18 cellular contexts compared by ENCODE assay signal in genomic region chr2:173989886-173990744, GRCh38. TPM values are rescaled to one million over a fixed set of nuclear protein-coding genes. Genes with fewer than 3 reads are reported as not detected.
A peak's percentile ranks its signal among the peaks of the same experiment; 100 is the strongest.
DNase-seq lines count a peak whose midpoint lies in the region; ATAC-seq, FAIRE-seq and TF ChIP-seq lines count a peak whose summit lies in the region.
"Had no signal": no experiment of that assay in that cellular context is flagged by ENCODE, and none has a peak within 500 bp of the region (broad histone marks: within the 10 kb centered on the region; RNA-seq: fewer than 3 reads in every experiment).

No MANE protein-coding gene starts in this region.

- no peak overlapping the region for H3K9ac ChIP-seq in endodermal cell (ENCODE audit: extremely low read depth, low read length, poor library complexity, severe bottlenecking)

- TF ChIP-seq CTCF in ascending aorta (IDR thresholded peaks at IDR 0.05) (no peak), lung (IDR thresholded peaks at IDR 0.05; ENCODE audit: control extremely low read depth, extremely low read depth) (no peak), endodermal cell (conservative IDR thresholded peaks at IDR 0.05) (no peak), A673 (conservative IDR thresholded peaks at IDR 0.05; ENCODE audit: low read depth, low read length) (no peak)

- H3K4me3 Mint-ChIP-seq in endodermal cell = no peak overlapping the region
- H3K4me3 Mint-ChIP-seq: activated CD8-positive, alpha-beta memory T cell treated with anti-CD3 and anti-CD28 coated beads, Interleukin-2, amount 10 ng/mL, durations not matched to agents 7 days and 5 days; activated naive CD8-positive, alpha-beta T cell treated with anti-CD3 and anti-CD28 coated beads, Interleukin-2, amount 50 U/mL, for 24 hours had no signal

- H3K9me3 ChIP-seq in ascending aorta (no peaks in the 10 kb centered on the region), lung (ENCODE audit: control insufficient read depth in 2 of 2, insufficient read depth in 1 of 2, low read length in 1 of 2) (no peaks in the 10 kb centered on the region), aorta (ENCODE audit: control insufficient read depth, low read length) (no peaks in the 10 kb centered on the region), endodermal cell (ENCODE audit: control insufficient read depth, low read length) (no peaks in the 10 kb centered on the region), A673 (ENCODE audit: low read depth, low read length, poor library complexity, severe bottlenecking) (no peaks in the 10 kb centered on the region), small intestine (ENCODE audit: control insufficient read depth, low read depth) (no peaks in the 10 kb centered on the region)
- H3K9me3 ChIP-seq: tibial nerve had no signal

- 66 to 84% methylated on average over 10 of the region's 10 CpGs for WGBS in lung, 2 donors
- 5 to 10% methylated on average over 10 of the region's 10 CpGs for WGBS in aorta, 2 donors
- WGBS in endodermal cell (ENCODE audit: insufficient coverage in 1 of 2, insufficient read length in 1 of 2), 2 experiments = 90 to 93% methylated on average over 5 to 10 of the region's 10 CpGs
- 60 to 87% (median 85%) methylated on average over 10 of the region's 10 CpGs for WGBS in small intestine, 3 donors

- peaks cover 2% of the 10 kb centered on the region for H3K27me3 Mint-ChIP-seq in endodermal cell (ENCODE audit: insufficient read depth)

- H3K4me1 ChIP-seq in ascending aorta = peaks cover 18 to 70% of the 10 kb centered on the region in 2 donors
- peaks cover 7 to 8% of the 10 kb centered on the region in 2 donors for H3K4me1 ChIP-seq in lung (ENCODE audit: control insufficient read depth in 2 of 2, insufficient read depth in 2 of 2, low read length in 2 of 2)
- H3K4me1 ChIP-seq in aorta (ENCODE audit: control insufficient read depth in 1 of 2, insufficient read depth in 2 of 2, low read length in 2 of 2) = peaks cover 4 to 20% of the 10 kb centered on the region in 2 donors
- H3K4me1 ChIP-seq in endodermal cell (ENCODE audit: control insufficient read depth, insufficient read depth, low read length) = peaks cover 5% of the 10 kb centered on the region
- no peaks in the 10 kb centered on the region for H3K4me1 ChIP-seq in A673 (ENCODE audit: insufficient read depth, low read length, poor library complexity, severe bottlenecking)
- peaks cover 4 to 11% of the 10 kb centered on the region in 2 donors for H3K4me1 ChIP-seq in small intestine (ENCODE audit: control insufficient read depth in 2 of 2, insufficient read depth in 1 of 2, low read depth in 1 of 2, low read length in 1 of 2)

- CTCF ChIA-PET in A673 (lab: Charles Lee) = no interaction called here

- FAIRE-seq in small intestine (lab: Jason Lieb, UNC) = no peak
- FAIRE-seq: frontal cortex had no signal

- DNase-seq in Right ventricle myocardium inferior (ENCODE audit: missing footprints) = peak; percentile 63
- DNase-seq in cardiac septum (ENCODE audit: low spot score) = no peak
- DNase-seq in ascending aorta (ENCODE audit: low spot score in 2 of 2) = no peak
- no peak for DNase-seq in lung (ENCODE audit: low spot score)
- DNase-seq in aorta = no peak
- no peak for DNase-seq in endodermal cell
- no peak for DNase-seq in A673 (ENCODE audit: low spot score)
- no peak for DNase-seq in small intestine
- DNase-seq: 8988T; activated CD8-positive, alpha-beta memory T cell treated with anti-CD3 and anti-CD28 coated beads, Interleukin-2, amount 10 ng/mL, durations not matched to agents 7 days and 5 days; activated naive CD8-positive, alpha-beta T cell treated with anti-CD3 and anti-CD28 coated beads, Interleukin-2, amount 50 U/mL, for 24 hours; dorsolateral prefrontal cortex; GOT3; islet precursor cell; NCI-H1436 treated with DMSO at 0.1 percent for 48 hours; NCI-H524 had no signal

- H3K4me1 Mint-ChIP-seq in endodermal cell = peaks cover 2% of the 10 kb centered on the region
- H3K4me1 Mint-ChIP-seq: activated CD8-positive, alpha-beta memory T cell treated with anti-CD3 and anti-CD28 coated beads, Interleukin-2, amount 10 ng/mL, durations not matched to agents 7 days and 5 days; activated naive CD8-positive, alpha-beta T cell treated with anti-CD3 and anti-CD28 coated beads, Interleukin-2, amount 50 U/mL, for 24 hours had no signal

- H3K36me3 Mint-ChIP-seq in endodermal cell (ENCODE audit: low read depth) = no peaks in the 10 kb centered on the region
- H3K36me3 Mint-ChIP-seq: activated CD8-positive, alpha-beta memory T cell treated with anti-CD3 and anti-CD28 coated beads, Interleukin-2, amount 10 ng/mL, durations not matched to agents 7 days and 5 days had no signal

- H3K27me3 ChIP-seq in ascending aorta (no peaks in the 10 kb centered on the region), lung (ENCODE audit: control insufficient read depth, insufficient read depth) (no peaks in the 10 kb centered on the region), aorta (ENCODE audit: control insufficient read depth in 1 of 2, insufficient read depth in 2 of 2, low read length in 1 of 2) (no peaks in the 10 kb centered on the region), endodermal cell (ENCODE audit: control insufficient read depth, insufficient read depth, low read length, poor library complexity, severe bottlenecking) (no peaks in the 10 kb centered on the region), A673 (replicated peaks; ENCODE audit: insufficient read depth, low read depth, low read length, poor library complexity) (no peaks in the 10 kb centered on the region), small intestine (ENCODE audit: control insufficient read depth in 2 of 2, insufficient read depth in 2 of 2, low read length in 2 of 2) (no peaks in the 10 kb centered on the region)
- H3K27me3 ChIP-seq: tibial nerve had no signal

- H3K36me3 ChIP-seq in ascending aorta (no peaks in the 10 kb centered on the region), lung (ENCODE audit: control insufficient read depth in 2 of 2, insufficient read depth in 2 of 2, low read length in 2 of 2) (no peaks in the 10 kb centered on the region), aorta (ENCODE audit: control insufficient read depth in 1 of 2, insufficient read depth in 2 of 2, low read length in 1 of 2) (no peaks in the 10 kb centered on the region), endodermal cell (ENCODE audit: control insufficient read depth, insufficient read depth, low read length) (no peaks in the 10 kb centered on the region), A673 (ENCODE audit: insufficient read depth, low read length, poor library complexity, severe bottlenecking) (no peaks in the 10 kb centered on the region), small intestine (ENCODE audit: control insufficient read depth in 2 of 2, insufficient read depth in 2 of 2, low read length in 2 of 2) (no peaks in the 10 kb centered on the region)
- H3K36me3 ChIP-seq: tibial nerve had no signal

- POLR2A ChIA-PET in A673 (lab: Charles Lee; ENCODE audit: low non-redundant PET) = no interaction called here

- no peak overlapping the region for H3K27ac Mint-ChIP-seq in endodermal cell
- H3K27ac Mint-ChIP-seq: activated CD8-positive, alpha-beta memory T cell treated with anti-CD3 and anti-CD28 coated beads, Interleukin-2, amount 10 ng/mL, durations not matched to agents 7 days and 5 days; activated naive CD8-positive, alpha-beta T cell treated with anti-CD3 and anti-CD28 coated beads, Interleukin-2, amount 50 U/mL, for 24 hours had no signal

- no TSS peak for BruUV-seq in A673 (replicated peaks; lab: Mats Ljungman, UMichigan)

- H3K27ac ChIP-seq in ascending aorta (peak overlapping the region; percentile 76 to 83), lung (ENCODE audit: low read depth in 1 of 2, low read length in 1 of 2) (peak overlapping the region; percentile 52 to 56), aorta (ENCODE audit: low read depth in 1 of 2, low read length in 2 of 2) (peak overlapping the region; percentile 86 to 97), endodermal cell (ENCODE audit: low read depth, low read length) (no peak overlapping the region), A673 (ENCODE audit: low read depth, low read length, poor library complexity, severe bottlenecking) (no peak overlapping the region), small intestine (ENCODE audit: low read depth in 1 of 2, low read length in 1 of 2) (peak overlapping the region in 1 of 2 donors; percentile 66)

- H3K9me3 Mint-ChIP-seq in endodermal cell = no peaks in the 10 kb centered on the region
- H3K9me3 Mint-ChIP-seq: activated naive CD8-positive, alpha-beta T cell treated with anti-CD3 and anti-CD28 coated beads, Interleukin-2, amount 50 U/mL, for 24 hours had no signal

- peak; percentile 55 for ATAC-seq in Right ventricle myocardium inferior
- ATAC-seq in lung (ENCODE audit: insufficient read depth, low FRiP score) = no peak
- no peak for ATAC-seq in aorta (ENCODE audit: low FRiP score)
- ATAC-seq: activated CD8-positive, alpha-beta memory T cell treated with anti-CD3 and anti-CD28 coated beads, Interleukin-2, amount 10 ng/mL, durations not matched to agents 7 days and 5 days; activated naive CD8-positive, alpha-beta T cell treated with anti-CD3 and anti-CD28 coated beads, Interleukin-2, amount 50 U/mL, for 24 hours had no signal

- intact Hi-C loops in Right ventricle myocardium inferior (cut with DNase I) = loop anchor here (2.0 to 5.0 kb wide), 2 partner anchors 25 to 37 kb away; partner anchors contain the start of gene SP3
- intact Hi-C loops in cardiac septum (cut with DNase I) = no loop called here
- intact Hi-C loops in ascending aorta (cut with DNase I) = loop anchor here (2.0 to 5.0 kb wide), 4 partner anchors 15 to 497 kb away; partner anchors contain the start of genes GPR155 and SP3
- intact Hi-C loops in aorta (cut with DNase I) = loop anchor here (1.0 to 5.0 kb wide), 3 partner anchors 25 to 52 kb away; partner anchors contain the start of gene SP3 (in 1 of the 2)
- intact Hi-C loops in A673 (cut with micrococcal nuclease; ENCODE audit: unreplicated experiment) = no loop called here

- no peak overlapping the region for H3K4me3 ChIP-seq in ascending aorta
- H3K4me3 ChIP-seq in lung = no peak overlapping the region
- H3K4me3 ChIP-seq in aorta (ENCODE audit: low read length in 2 of 2) = no peak overlapping the region
- H3K4me3 ChIP-seq in endodermal cell (ENCODE audit: low read length) = no peak overlapping the region
- no peak overlapping the region for H3K4me3 ChIP-seq in A673 (ENCODE audit: low read depth, low read length, poor library complexity, severe bottlenecking)
- H3K4me3 ChIP-seq in small intestine (ENCODE audit: low read depth in 1 of 2, low read length in 2 of 2) = no peak overlapping the region
- H3K4me3 ChIP-seq: tibial nerve had no signal

RNA-seq across cellular contexts. Expression of gene SP3, which starts 24.9 kb away (rescaled TPM):
- total RNA-seq in Right ventricle myocardium inferior = 41.2 TPM
- total RNA-seq in cardiac septum = 45.4 TPM
- total RNA-seq in ascending aorta = 58.0 TPM
- total RNA-seq in lung = 100 to 1,000 TPM in 1 of 2 donors, 10 to 100 TPM in 1; 81.4 to 183 TPM
- 10 to 100 TPM; 14.5 to 29.0 TPM for polyA plus RNA-seq in lung
- total RNA-seq in aorta = 10 to 100 TPM; 79.1 to 97.6 TPM
- polyA plus RNA-seq in aorta = 10 to 100 TPM; 16.2 to 25.4 TPM
- 10 to 100 TPM; 80.2 to 83.7 TPM for total RNA-seq in endodermal cell
- 86.8 TPM for polyA plus RNA-seq in endodermal cell (2013, experiment 1 of 2)
- 81.4 TPM for polyA plus RNA-seq in endodermal cell (2013, experiment 2 of 2)
- 84.5 and 90.8 TPM in 2 replicates for total RNA-seq in A673 (2021)
- polyA plus RNA-seq in small intestine = 10 to 100 TPM; 15.0 to 22.7 (median 15.4) TPM

Comparison
In these comparisons a context has a peak if more than half of its experiments do, and no peak if none do; other contexts are left out.
1. intact Hi-C loops: an anchor here in Right ventricle myocardium inferior (2.0 to 5.0 kb wide), ascending aorta (2.0 to 5.0 kb wide) and aorta (1.0 to 5.0 kb wide); none called in cardiac septum and A673.
2. H3K27ac ChIP-seq: peak in ascending aorta (2 of 2), lung (2 of 2) and aorta (2 of 2); none in endodermal cell (single experiment) and A673 (single experiment).